9 cellular contexts compared by ENCODE assay signal in the genomic region with DNA sequence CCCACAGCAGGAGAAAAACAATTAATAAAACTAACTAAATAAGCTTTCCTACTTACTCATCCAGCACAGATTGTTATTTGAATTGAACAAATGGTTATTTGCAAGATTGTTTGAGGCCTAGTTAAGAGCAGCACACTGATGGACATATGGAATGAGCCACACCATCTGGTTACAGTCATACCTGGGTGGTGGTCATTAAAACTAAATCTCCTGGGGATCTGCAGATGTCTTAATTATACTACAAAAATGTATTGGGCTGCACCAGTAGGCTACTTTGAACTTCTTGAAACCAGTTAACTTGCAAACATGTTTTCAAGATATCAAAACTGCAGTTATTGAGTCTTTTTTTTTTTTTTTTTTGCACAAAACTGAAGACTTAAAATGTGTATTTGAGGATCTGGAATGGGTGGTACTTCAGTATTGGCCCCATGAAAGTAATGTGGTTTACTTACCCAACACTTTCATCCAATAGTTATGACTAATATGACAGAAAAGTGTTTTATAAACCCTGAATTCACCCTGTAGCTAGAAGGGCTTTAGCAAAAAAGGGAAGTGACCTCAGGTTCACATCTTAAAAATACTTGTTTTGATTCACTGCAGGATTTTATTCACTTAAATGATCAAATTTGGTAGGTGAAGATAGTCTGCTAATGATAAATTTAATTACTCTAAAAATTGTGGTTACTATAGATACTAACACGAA. TPM values are rescaled to one million over a fixed set of nuclear protein-coding genes. Genes with fewer than 3 reads are reported as not detected.
A peak's percentile ranks its signal among the peaks of the same experiment; 100 is the strongest.
DNase-seq lines count a peak whose midpoint lies in the region; ATAC-seq lines count a peak whose summit lies in the region.
"Had no signal": no experiment of that assay in that cellular context is flagged by ENCODE, and none has a peak within 500 bp of the region (broad histone marks: within the 10 kb centered on the region; RNA-seq: fewer than 3 reads in every experiment).

No MANE protein-coding gene starts in this region.

- CTCF ChIA-PET in activated CD4-positive, alpha-beta T cell treated with anti-CD3 and anti-CD28 coated beads for 36 hours (lab: Charles Lee), result interaction anchor here (1.0 to 1.3 kb wide), 3 partner anchors 10 to 23 kb away, joined by 3 to 5 read pairs (median 4); no protein-coding TSS in a partner anchor
- CTCF ChIA-PET in CD8-positive, alpha-beta memory T cell (lab: Charles Lee), result no interaction called here

- no peaks in the 10 kb centered on the region for H3K36me3 ChIP-seq in CD8-positive, alpha-beta memory T cell (ENCODE audit: insufficient read depth, low read length)

- peaks cover 6% of the 10 kb centered on the region for H3K9me3 Mint-ChIP-seq in activated CD4-positive, alpha-beta T cell treated with anti-CD3 and anti-CD28 coated beads for 36 hours (ENCODE audit: low read depth)
- H3K9me3 Mint-ChIP-seq in natural killer cell treated with Interleukin-12 subunit alpha and Interleukin-12 subunit beta and Interleukin-15 and Interleukin-18, amount 100 ng/mL, for 72 hours, result no peaks in the 10 kb centered on the region
- H3K9me3 Mint-ChIP-seq in CD8-positive, alpha-beta memory T cell, result peaks cover 0 to 8% (median 0%) of the 10 kb centered on the region in 5 donors

- peaks cover 44% of the 10 kb centered on the region for H3K4me1 ChIP-seq in CD8-positive, alpha-beta memory T cell (ENCODE audit: insufficient read depth, low read length)

- no peak overlapping the region for H3K27ac ChIP-seq in CD8-positive, alpha-beta memory T cell (ENCODE audit: low read depth, low read length)
- H3K27ac ChIP-seq in substantia nigra (ENCODE audit: low read depth, low read length, poor library complexity, severe bottlenecking), result no peak overlapping the region
- H3K27ac ChIP-seq: VCaP had no signal

- H3K4me3 ChIP-seq in CD8-positive, alpha-beta memory T cell (ENCODE audit: low read length), result no peak overlapping the region

- no peaks in the 10 kb centered on the region for H3K27me3 ChIP-seq in CD8-positive, alpha-beta memory T cell (ENCODE audit: insufficient read depth, low read length, poor library complexity, severe bottlenecking)

- no peak overlapping the region for H3K4me3 Mint-ChIP-seq in activated CD4-positive, alpha-beta T cell treated with anti-CD3 and anti-CD28 coated beads for 36 hours
- H3K4me3 Mint-ChIP-seq in natural killer cell treated with Interleukin-12 subunit alpha and Interleukin-12 subunit beta and Interleukin-15 and Interleukin-18, amount 100 ng/mL, for 72 hours, result peak overlapping the region; percentile 23
- peak overlapping the region in 3 of 7 donors; percentile 3 to 71 (median 19) for H3K4me3 Mint-ChIP-seq in CD8-positive, alpha-beta memory T cell

- H3K27ac Mint-ChIP-seq in activated CD4-positive, alpha-beta T cell treated with anti-CD3 and anti-CD28 coated beads for 36 hours, result peak overlapping the region; percentile 79
- H3K27ac Mint-ChIP-seq in natural killer cell treated with Interleukin-12 subunit alpha and Interleukin-12 subunit beta and Interleukin-15 and Interleukin-18, amount 100 ng/mL, for 72 hours, result peak overlapping the region in 1 of 2 donors; percentile 5
- H3K27ac Mint-ChIP-seq in CD8-positive, alpha-beta memory T cell, result peak overlapping the region in 3 of 8 donors; percentile 64 to 68 (median 67)

- peaks cover 46% of the 10 kb centered on the region for H3K36me3 Mint-ChIP-seq in activated CD4-positive, alpha-beta T cell treated with anti-CD3 and anti-CD28 coated beads for 36 hours (ENCODE audit: low read depth)
- peaks cover 11% of the 10 kb centered on the region for H3K36me3 Mint-ChIP-seq in natural killer cell treated with Interleukin-12 subunit alpha and Interleukin-12 subunit beta and Interleukin-15 and Interleukin-18, amount 100 ng/mL, for 72 hours
- peaks cover 0 to 9% (median 8%) of the 10 kb centered on the region in 3 donors for H3K36me3 Mint-ChIP-seq in CD8-positive, alpha-beta memory T cell

- no peaks in the 10 kb centered on the region for H3K9me3 ChIP-seq in CD8-positive, alpha-beta memory T cell (ENCODE audit: low read length)

- no peaks in the 10 kb centered on the region for H3K27me3 Mint-ChIP-seq in activated CD4-positive, alpha-beta T cell treated with anti-CD3 and anti-CD28 coated beads for 36 hours
- H3K27me3 Mint-ChIP-seq in natural killer cell treated with Interleukin-12 subunit alpha and Interleukin-12 subunit beta and Interleukin-15 and Interleukin-18, amount 100 ng/mL, for 72 hours, result no peaks in the 10 kb centered on the region
- H3K27me3 Mint-ChIP-seq in CD8-positive, alpha-beta memory T cell, result no peaks in the 10 kb centered on the region

- POLR2A ChIA-PET in activated CD4-positive, alpha-beta T cell treated with anti-CD3 and anti-CD28 coated beads for 36 hours (lab: Charles Lee), result interaction anchor here (1.4 kb wide), 1 partner anchor 18 kb away, joined by 9 read pairs; no protein-coding TSS in a partner anchor
- POLR2A ChIA-PET in CD8-positive, alpha-beta memory T cell (lab: Charles Lee), result no interaction called here

- peak; percentile 73 for ATAC-seq in activated CD4-positive, alpha-beta T cell treated with anti-CD3 and anti-CD28 coated beads for 36 hours
- peak; percentile 79 for ATAC-seq in HG02852 (IDR thresholded peaks at IDR 0.05; ENCODE audit: unreplicated experiment)
- peak in 1 of 2 donors; percentile 71 for ATAC-seq in natural killer cell treated with Interleukin-12 subunit alpha and Interleukin-12 subunit beta and Interleukin-15 and Interleukin-18, amount 100 ng/mL, for 72 hours

- DNase-seq in activated CD4-positive, alpha-beta T cell treated with anti-CD3 and anti-CD28 coated beads for 36 hours, result no peak
- DNase-seq in activated CD4-positive, alpha-beta T cell treated with anti-CD3 and anti-CD28 coated beads, Interleukin-2, amount 50 U/mL, for 48 hours, result no peak
- DNase-seq in NOMO-1 treated with dmso at 0.1 percent for 144 hours (lab: John Stamatoyannopoulos, UW; ENCODE audit: unreplicated experiment) (peak; percentile 72), kidney glomerular epithelial cell (lab: John Stamatoyannopoulos, UW) (no peak), substantia nigra (lab: John Stamatoyannopoulos, UW) (no peak)
- no peak for DNase-seq in natural killer cell treated with Interleukin-12 subunit alpha and Interleukin-12 subunit beta and Interleukin-15 and Interleukin-18, amount 100 ng/mL, for 72 hours (ENCODE audit: low spot score)
- no peak for DNase-seq in CD8-positive, alpha-beta memory T cell

- intact Hi-C loops in activated CD4-positive, alpha-beta T cell treated with anti-CD3 and anti-CD28 coated beads for 36 hours (cut with DNase I, micrococcal nuclease), result loop anchor here (5.0 kb wide), 3 partner anchors 35 to 175 kb away; no protein-coding TSS in a partner anchor

- peaks cover 81% of the 10 kb centered on the region for H3K4me1 Mint-ChIP-seq in activated CD4-positive, alpha-beta T cell treated with anti-CD3 and anti-CD28 coated beads for 36 hours
- peaks cover 44 to 52% of the 10 kb centered on the region in 2 donors for H3K4me1 Mint-ChIP-seq in natural killer cell treated with Interleukin-12 subunit alpha and Interleukin-12 subunit beta and Interleukin-15 and Interleukin-18, amount 100 ng/mL, for 72 hours (ENCODE audit: low read depth in 2 of 2)
- H3K4me1 Mint-ChIP-seq in CD8-positive, alpha-beta memory T cell, result peaks cover 72 to 94% (median 89%) of the 10 kb centered on the region in 3 donors

RNA-seq across cellular contexts. Expression of a gene that starts 10.8 kb away (rescaled TPM):
- total RNA-seq in activated CD4-positive, alpha-beta T cell treated with anti-CD3 and anti-CD28 coated beads for 36 hours, result 100 to 1,000 TPM; 158 to 214 TPM
- total RNA-seq in natural killer cell treated with Interleukin-12 subunit alpha and Interleukin-12 subunit beta and Interleukin-15 and Interleukin-18, amount 100 ng/mL, for 72 hours, result 10 to 100 TPM; 65.9 to 78.8 TPM
- total RNA-seq in CD8-positive, alpha-beta memory T cell, result 100 to 1,000 TPM; 139 to 141 TPM
- 31.6 TPM for polyA plus RNA-seq in CD8-positive, alpha-beta memory T cell
